In the genomic region with DNA sequence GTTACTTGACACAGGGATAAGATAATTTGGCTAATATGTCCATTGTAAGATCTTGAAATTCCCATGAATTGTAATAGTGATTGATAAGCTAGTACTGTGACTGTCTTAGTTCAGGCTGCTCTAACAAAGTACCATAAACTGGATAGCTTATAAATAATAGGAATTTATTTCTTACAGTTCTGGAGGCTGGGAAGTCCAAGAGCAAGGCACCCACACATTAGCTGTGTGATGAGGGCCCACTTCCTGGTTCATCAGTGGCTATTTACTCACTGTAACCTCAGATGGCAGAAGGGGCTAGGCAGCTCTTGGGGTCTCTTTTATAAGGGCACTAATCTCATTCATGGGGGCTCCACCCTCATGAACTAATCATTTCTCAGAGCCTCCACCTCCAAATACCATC, we compare ENCODE assay signal across 9 cellular contexts. TPM values are rescaled to one million over a fixed set of nuclear protein-coding genes. Genes with fewer than 3 reads are reported as not detected.
"Had no signal": no experiment of that assay in that cellular context is flagged by ENCODE, and none has a peak within 500 bp of the region (broad histone marks: within the 10 kb centered on the region; RNA-seq: fewer than 3 reads in every experiment).

No MANE protein-coding gene starts in this region.

- H3K4me2 ChIP-seq: KMS-11 had no signal

- H3K9ac ChIP-seq: KMS-11 had no signal

- FAIRE-seq: HTR-8/SVneo, K562 had no signal

- H3K4me3 ChIP-seq: K562 had no signal

- ATAC-seq: K562 had no signal

- DNase-seq: IMR-90, KBM-7, KG1 had no signal

- H3K27ac ChIP-seq: HL-60, KMS-11 had no signal

RNA-seq across cellular contexts. Expression of a gene that starts 28.5 kb away (rescaled TPM):
- total RNA-seq: HT1080 had no signal
- polyA plus RNA-seq: IgD-negative memory B cell had no signal

RNA-seq across cellular contexts. Expression of a gene that starts 59.3 kb away (rescaled TPM):
- polyA plus RNA-seq: IgD-negative memory B cell had no signal
